ENCODE assay signal across 8 cellular contexts in the genomic region with DNA sequence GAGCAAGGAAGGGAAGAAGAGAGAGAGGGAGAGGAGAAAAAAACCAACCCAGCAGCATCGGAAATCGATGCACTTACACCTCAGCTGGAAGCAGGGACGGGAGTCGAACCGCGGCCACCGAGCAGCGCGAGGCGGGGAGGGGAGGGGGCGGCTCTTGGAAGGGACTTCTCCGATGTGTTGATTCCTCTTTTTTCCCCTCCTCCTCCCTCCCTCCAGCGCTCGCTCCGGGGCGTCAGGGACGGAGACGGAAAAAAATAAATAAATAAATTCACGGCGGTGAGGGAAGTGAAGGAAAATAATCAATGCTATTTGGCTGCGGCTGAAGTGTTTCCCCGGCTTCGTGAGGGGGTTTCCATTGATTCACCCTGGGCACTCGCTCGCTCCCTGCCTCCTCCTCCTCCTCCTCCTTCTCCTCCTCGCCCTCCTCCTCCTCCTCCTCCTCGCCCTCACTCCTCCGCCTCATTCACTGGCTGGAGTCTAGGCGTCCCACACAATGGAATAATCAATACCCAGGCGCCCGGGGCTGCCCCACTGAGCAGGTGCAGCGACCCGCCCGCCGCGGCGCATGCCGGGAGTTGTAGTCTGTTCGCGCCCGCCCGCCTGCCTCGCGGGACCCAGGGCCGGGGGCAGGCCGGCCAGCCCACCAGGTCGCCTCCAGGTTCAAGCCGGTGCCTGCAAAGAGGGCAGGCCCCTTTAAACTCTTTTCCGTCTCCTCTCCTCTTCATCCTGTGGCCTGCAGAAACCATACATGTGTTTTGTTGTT. TPM values are rescaled to one million over a fixed set of nuclear protein-coding genes. Genes with fewer than 3 reads are reported as not detected.
A peak's percentile ranks its signal among the peaks of the same experiment; 100 is the strongest.
DNase-seq lines count a peak whose midpoint lies in the region; ATAC-seq, FAIRE-seq and TF ChIP-seq lines count a peak whose summit lies in the region.

A gene (minus strand): TSS at position 500 of the 763 bp plus-strand sequence. CDS start 16,440 bp downstream, outside the sequence.

- TF ChIP-seq CTCF in astrocyte of the cerebellum (IDR thresholded peaks at IDR 0.05; ENCODE audit: low read depth, low read length, missing control alignments) = no peak

- H3K27ac ChIP-seq in iPS-18a (ENCODE audit: low read length) = peak within 1 kb of the TSS; percentile 74

- in situ Hi-C loops in astrocyte of the cerebellum (cut with HindIII; ENCODE audit: low sequenced_read_pairs) = no loop called here

- TF ChIP-seq POLR2A in GM12891 (IDR thresholded peaks at IDR 0.05; ENCODE audit: low read depth, low read length) = no peak

- FAIRE-seq in GM12891 (lab: Jason Lieb, UNC) = peak; percentile 64

- ATAC-seq in HG02938 (IDR thresholded peaks at IDR 0.05; ENCODE audit: unreplicated experiment) (peak; percentile 38), HG03571 (IDR thresholded peaks at IDR 0.05; ENCODE audit: unreplicated experiment) (no peak)

- H3K9me3 ChIP-seq in iPS-18a (ENCODE audit: control insufficient read depth, low read depth, low read length) = no peaks in the 10 kb centered on the region

- no peaks in the 10 kb centered on the region for H3K36me3 ChIP-seq in iPS-18a (ENCODE audit: control insufficient read depth, low read depth, low read length)

- peak within 1 kb of the TSS; percentile 63 for H3K4me3 ChIP-seq in astrocyte of the cerebellum (ENCODE audit: low read depth, low read length)
- peak within 1 kb of the TSS; percentile 82 for H3K4me3 ChIP-seq in iPS-18a (ENCODE audit: low read length)
- H3K4me3 ChIP-seq in skeletal muscle cell (ENCODE audit: low read depth, low read length) = peak within 1 kb of the TSS; percentile 58

- peak within 1 kb of the TSS; percentile 85 for H3K9ac ChIP-seq in iPS-18a (ENCODE audit: low read length)

- peaks cover 44% of the 10 kb centered on the region for H3K4me1 ChIP-seq in iPS-18a (ENCODE audit: control insufficient read depth, low read depth, low read length)

- no peaks in the 10 kb centered on the region for H3K27me3 ChIP-seq in iPS-18a (ENCODE audit: control insufficient read depth, insufficient read depth, low read length)

- DNase-seq in GM12891 (ENCODE audit: insufficient read length, low spot score) (peak; percentile 87), NCI-H2029 (lab: John Stamatoyannopoulos, UW) (peak; percentile 100), T1000 (lab: John Stamatoyannopoulos, UW) (peak; percentile 69), astrocyte of the cerebellum (ENCODE audit: low read depth) (no peak), skeletal muscle cell (ENCODE audit: low read depth) (no peak)

TF ChIP-seq in GM12891, 5 proteins besides CTCF, POLR2A, EP300 and RAD21:
- no peak for TF ChIP-seq POLR2AphosphoS5 (IDR thresholded peaks at IDR 0.05; ENCODE audit: low read depth, low read length)
- TF ChIP-seq POU2F2 (IDR thresholded peaks at IDR 0.05; ENCODE audit: low read depth, low read length) = 0 out of 2 replicates have a peak, but pooled peaks have one; percentile 34
- TF ChIP-seq SPI1 (IDR thresholded peaks at IDR 0.05; ENCODE audit: low read depth, low read length) = no peak

RNA-seq across cellular contexts. Expression of the gene that starts here (rescaled TPM):
- polyA plus RNA-seq in GM12891 (2012; ENCODE audit: low read depth, missing spikeins) = 0.65 TPM

Comparison
In these comparisons a context has a peak if more than half of its experiments do, and no peak if none do; other contexts are left out.
1. DNase-seq: peak in GM12891 (single experiment), NCI-H2029 (single experiment) and T1000 (single experiment); none in astrocyte of the cerebellum (single experiment) and skeletal muscle cell (single experiment).
2. Peak in every context shown above with its lines, with median percentiles within 50 percentile points of each other: H3K4me3 ChIP-seq.